In the genomic region with DNA sequence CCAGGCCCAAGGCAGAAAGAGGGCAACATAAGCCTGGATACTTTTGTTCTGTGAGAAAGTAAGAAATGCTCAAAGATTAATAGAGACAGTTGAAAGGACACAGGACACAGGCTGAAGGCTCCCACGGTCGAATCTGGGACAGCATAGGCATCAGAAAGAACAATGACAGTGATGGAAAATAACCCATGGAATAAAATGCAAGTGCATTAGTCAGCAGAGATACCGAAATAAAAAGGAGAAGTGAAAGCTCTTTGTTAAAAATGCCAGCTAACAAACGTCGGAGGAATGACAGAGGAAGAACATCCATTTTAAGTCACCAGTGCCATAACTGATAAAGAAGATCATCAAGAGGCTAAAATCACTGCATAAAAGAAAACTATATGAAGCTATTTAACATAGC, we compare ENCODE assay signal across 15 cellular contexts. TPM values are rescaled to one million over a fixed set of nuclear protein-coding genes. Genes with fewer than 3 reads are reported as not detected.
A peak's percentile ranks its signal among the peaks of the same experiment; 100 is the strongest.
DNase-seq lines count a peak whose midpoint lies in the region; ATAC-seq, FAIRE-seq and TF ChIP-seq lines count a peak whose summit lies in the region.
"Had no signal": no experiment of that assay in that cellular context is flagged by ENCODE, and none has a peak within 500 bp of the region (broad histone marks: within the 10 kb centered on the region; RNA-seq: fewer than 3 reads in every experiment).

No MANE protein-coding gene starts in this region.

- H3K9me3 Mint-ChIP-seq in endothelial cell (ENCODE audit: unreplicated experiment), result no peaks in the 10 kb centered on the region
- no peaks in the 10 kb centered on the region for H3K9me3 Mint-ChIP-seq in activated T-helper 17 cell treated with anti-CD3 and anti-CD28 coated beads, Interleukin-2, amount 50 U/mL, for 72 hours
- H3K9me3 Mint-ChIP-seq: activated CD4-positive, alpha-beta memory T cell treated with anti-CD3 and anti-CD28 coated beads for 36 hours; activated naive CD4-positive, alpha-beta T cell treated with anti-CD3 and anti-CD28 coated beads, Interleukin-2, amount 50 U/mL, for 72 hours; nephron had no signal

- H3K27ac ChIP-seq in heart left ventricle (peak overlapping the region in 9 of 12 donors; percentile 1 to 82 (median 33)), OCI-LY3 (ENCODE audit: low read length) (no peak overlapping the region), temporal lobe (ENCODE audit: low read depth, low read length) (peak overlapping the region; percentile 65)
- H3K27ac ChIP-seq: SJCRH30 had no signal

- H3K9ac ChIP-seq in OCI-LY3 (ENCODE audit: low read length), result no peak overlapping the region

- TF ChIP-seq POLR2A in heart left ventricle (IDR thresholded peaks at IDR 0.05), result no peak

- H3K4me1 ChIP-seq in heart left ventricle (peaks cover 0 to 35% (median 3%) of the 10 kb centered on the region in 12 donors), OCI-LY3 (ENCODE audit: low read length) (peaks cover 8% of the 10 kb centered on the region)

- intact Hi-C loops in heart left ventricle (cut with DNase I) (loop anchor here in 2 of 10 donors (2.0 to 5.0 kb wide), 2 partner anchors 65 kb away; no protein-coding TSS in a partner anchor), left ventricle myocardium superior (cut with micrococcal nuclease) (no loop called here)

- peak overlapping the region; percentile 30 for H3K27ac Mint-ChIP-seq in endothelial cell (ENCODE audit: unreplicated experiment)
- no peak overlapping the region for H3K27ac Mint-ChIP-seq in activated T-helper 17 cell treated with anti-CD3 and anti-CD28 coated beads, Interleukin-2, amount 50 U/mL, for 72 hours
- H3K27ac Mint-ChIP-seq: activated CD4-positive, alpha-beta memory T cell treated with anti-CD3 and anti-CD28 coated beads for 36 hours; nephron had no signal

- H3K36me3 ChIP-seq in heart left ventricle, result peaks cover 0 to 81% (median 69%) of the 10 kb centered on the region in 9 donors
- peaks cover 7% of the 10 kb centered on the region for H3K36me3 ChIP-seq in OCI-LY3 (replicated peaks; ENCODE audit: low read depth, low read length)

- H3K79me2 ChIP-seq in OCI-LY3 (ENCODE audit: low read length), result no peaks in the 10 kb centered on the region

- H3K27me3 Mint-ChIP-seq in endothelial cell (ENCODE audit: unreplicated experiment), result no peaks in the 10 kb centered on the region
- H3K27me3 Mint-ChIP-seq in activated T-helper 17 cell treated with anti-CD3 and anti-CD28 coated beads, Interleukin-2, amount 50 U/mL, for 72 hours, result no peaks in the 10 kb centered on the region
- H3K27me3 Mint-ChIP-seq: activated CD4-positive, alpha-beta memory T cell treated with anti-CD3 and anti-CD28 coated beads for 36 hours had no signal

- no peak for FAIRE-seq in urothelium cell line (lab: Jason Lieb, UNC)
- FAIRE-seq: colon, keratinocyte had no signal

- peaks cover 8% of the 10 kb centered on the region for H3K4me1 Mint-ChIP-seq in endothelial cell (ENCODE audit: unreplicated experiment)
- no peaks in the 10 kb centered on the region for H3K4me1 Mint-ChIP-seq in activated T-helper 17 cell treated with anti-CD3 and anti-CD28 coated beads, Interleukin-2, amount 50 U/mL, for 72 hours
- H3K4me1 Mint-ChIP-seq: nephron had no signal

- peak overlapping the region; percentile 7; the same call in 1 of the 2 replicates for H3K4me2 ChIP-seq in OCI-LY3 (ENCODE audit: low read length)

- 64 to 74% (median 72%) methylated on average over 5 of the region's 5 CpGs for WGBS in heart left ventricle, 4 donors

- H3K36me3 Mint-ChIP-seq in endothelial cell (ENCODE audit: low read depth, unreplicated experiment), result peaks cover 14% of the 10 kb centered on the region
- peaks cover 84% of the 10 kb centered on the region for H3K36me3 Mint-ChIP-seq in activated T-helper 17 cell treated with anti-CD3 and anti-CD28 coated beads, Interleukin-2, amount 50 U/mL, for 72 hours (ENCODE audit: low read depth)

- H2AFZ ChIP-seq in OCI-LY3 (ENCODE audit: low read depth, low read length), result no peak overlapping the region

- no peak overlapping the region for H3K4me3 Mint-ChIP-seq in endothelial cell (ENCODE audit: unreplicated experiment)
- no peak overlapping the region for H3K4me3 Mint-ChIP-seq in activated T-helper 17 cell treated with anti-CD3 and anti-CD28 coated beads, Interleukin-2, amount 50 U/mL, for 72 hours
- H3K4me3 Mint-ChIP-seq: activated CD4-positive, alpha-beta memory T cell treated with anti-CD3 and anti-CD28 coated beads for 36 hours; nephron had no signal

- no peak overlapping the region for H3K4me3 ChIP-seq in heart left ventricle
- no peak overlapping the region for H3K4me3 ChIP-seq in OCI-LY3 (ENCODE audit: low read length)
- H3K4me3 ChIP-seq: SJCRH30 had no signal

- H3K27me3 ChIP-seq in heart left ventricle (no peaks in the 10 kb centered on the region), OCI-LY3 (ENCODE audit: low read depth, low read length) (no peaks in the 10 kb centered on the region)
- H3K27me3 ChIP-seq: SJCRH30 had no signal

- H3K9me3 ChIP-seq in heart left ventricle, result no peaks in the 10 kb centered on the region
- no peaks in the 10 kb centered on the region for H3K9me3 ChIP-seq in OCI-LY3 (ENCODE audit: insufficient read depth, low read length)
- H3K9me3 ChIP-seq: SJCRH30 had no signal

- H4K20me1 ChIP-seq in OCI-LY3 (ENCODE audit: insufficient read depth, low read length), result no peaks in the 10 kb centered on the region

- DNase-seq in heart left ventricle, result no peak
- no peak for DNase-seq in left ventricle myocardium superior
- no peak for DNase-seq in endothelial cell (ENCODE audit: low spot score)
- DNase-seq in NCI-H446 treated with DMSO at 0.1 percent for 48 hours (lab: John Stamatoyannopoulos, UW), result no peak
- DNase-seq in urothelium cell line (ENCODE audit: low spot score), result no peak
- DNase-seq: activated CD4-positive, alpha-beta memory T cell treated with anti-CD3 and anti-CD28 coated beads for 36 hours; NCI-H510A; SJCRH30 had no signal

- TF ChIP-seq CTCF in heart left ventricle (IDR thresholded peaks at IDR 0.05) (no peak), OCI-LY3 (IDR thresholded peaks at IDR 0.05; ENCODE audit: low read depth, low read length) (no peak), endothelial cell (IDR thresholded peaks at IDR 0.05; ENCODE audit: unreplicated experiment) (no peak)

- ATAC-seq in heart left ventricle (peak in 3 of 4 donors; percentile 34 to 45 (median 36)), left ventricle myocardium superior (no peak)
- ATAC-seq in activated T-helper 17 cell treated with anti-CD3 and anti-CD28 coated beads, Interleukin-2, amount 50 U/mL, for 72 hours (replicated peaks), result no peak
- ATAC-seq: activated naive CD4-positive, alpha-beta T cell treated with anti-CD3 and anti-CD28 coated beads, Interleukin-2, amount 50 U/mL, for 72 hours had no signal

RNA-seq across cellular contexts. Expression of a gene that starts 19.7 kb away (rescaled TPM):
- total RNA-seq in heart left ventricle (1 to 10 TPM; 1.2 to 6.2 (median 3.3) TPM), left ventricle myocardium superior (3.2 TPM), endothelial cell (ENCODE audit: unreplicated experiment) (8.0 TPM), temporal lobe (4.2 TPM)
- 1 to 10 TPM; 1.4 to 6.0 TPM for polyA plus RNA-seq in heart left ventricle
- total RNA-seq in activated T-helper 17 cell treated with anti-CD3 and anti-CD28 coated beads, Interleukin-2, amount 50 U/mL, for 72 hours, result 1 to 10 TPM; 6.3 to 7.2 TPM

RNA-seq across cellular contexts. Expression of a gene that starts 26.6 kb away (rescaled TPM):
- 10 to 100 TPM; 42.8 to 65.5 (median 49.5) TPM for total RNA-seq in heart left ventricle
- 10 to 100 TPM; 26.4 to 59.6 TPM for polyA plus RNA-seq in heart left ventricle
- 50.5 TPM for total RNA-seq in left ventricle myocardium superior
- 102 TPM for total RNA-seq in endothelial cell (ENCODE audit: unreplicated experiment)
- 37.1 TPM for total RNA-seq in temporal lobe
- total RNA-seq in activated T-helper 17 cell treated with anti-CD3 and anti-CD28 coated beads, Interleukin-2, amount 50 U/mL, for 72 hours, result 100 to 1,000 TPM in 1 of 2 donors, 10 to 100 TPM in 1; 98.5 to 129 TPM

Comparison
In these comparisons a context has a peak if more than half of its experiments do, and no peak if none do; other contexts are left out.
1. ATAC-seq: peak in heart left ventricle (3 of 4); none in left ventricle myocardium superior (single experiment) and activated T-helper 17 cell treated with anti-CD3 and anti-CD28 coated beads, Interleukin-2, amount 50 U/mL, for 72 hours (single experiment).